25 cellular contexts compared by ENCODE assay signal in the genomic region with DNA sequence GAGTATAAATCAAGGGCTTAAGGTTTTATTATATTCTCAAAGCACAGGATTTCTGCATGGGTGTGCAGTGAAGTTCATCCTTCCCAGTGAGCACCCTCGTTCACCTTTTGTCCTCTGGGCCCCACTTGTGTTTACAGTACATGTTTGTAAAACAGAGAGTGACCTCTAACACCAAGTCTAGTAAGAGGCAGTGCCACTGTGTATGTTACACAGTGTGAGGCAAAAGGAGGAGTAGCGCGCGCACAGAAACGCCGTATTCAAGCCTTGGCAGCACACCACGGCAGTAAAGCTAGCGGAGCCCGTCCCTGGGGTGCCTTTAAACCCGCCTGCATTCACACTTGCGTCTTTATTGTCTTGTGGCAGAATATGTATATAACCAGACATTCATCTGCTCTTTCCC. TPM values are rescaled to one million over a fixed set of nuclear protein-coding genes. Genes with fewer than 3 reads are reported as not detected.
A peak's percentile ranks its signal among the peaks of the same experiment; 100 is the strongest.
DNase-seq lines count a peak whose midpoint lies in the region; ATAC-seq, FAIRE-seq and TF ChIP-seq lines count a peak whose summit lies in the region.
"Had no signal": no experiment of that assay in that cellular context is flagged by ENCODE, and none has a peak within 500 bp of the region (broad histone marks: within the 10 kb centered on the region; RNA-seq: fewer than 3 reads in every experiment).

No MANE protein-coding gene starts in this region.

- H2AFZ ChIP-seq in H1 (ENCODE audit: low read length) (no peak overlapping the region), mesenchymal stem cell (ENCODE audit: low read depth, low read length) (no peak overlapping the region)
- H2AFZ ChIP-seq: parathyroid adenoma had no signal

- H3K4ac ChIP-seq in H1 (replicated peaks; ENCODE audit: insufficient read length, low read depth, low read length), result peak overlapping the region; percentile 49
- H3K4ac ChIP-seq in mesenchymal stem cell (ENCODE audit: low read depth in 1 of 2, low read length in 2 of 2), result no peak overlapping the region

- H3K9me3 ChIP-seq in H1 (ENCODE audit: insufficient read depth in 2 of 2, low read depth in 1 of 2, low read length in 1 of 2) (no peaks in the 10 kb centered on the region), mesenchymal stem cell (ENCODE audit: control insufficient read depth, low read length) (no peaks in the 10 kb centered on the region), suprapubic skin (no peaks in the 10 kb centered on the region)
- H3K9me3 ChIP-seq: gastrocnemius medialis, upper lobe of right lung had no signal

- TF ChIP-seq EP300 in H1 (IDR thresholded peaks at IDR 0.05; ENCODE audit: borderline replicate concordance in 1 of 2, low read depth in 2 of 2, low read length in 2 of 2), result no peak
- no peak for TF ChIP-seq EP300 in suprapubic skin (IDR thresholded peaks at IDR 0.05)

- TF ChIP-seq CTCF in H1 (IDR thresholded peaks at IDR 0.05; ENCODE audit: control extremely low read depth in 1 of 3, insufficient read depth in 1 of 3, low read depth in 1 of 3, low read length in 3 of 3) (no peak), suprapubic skin (IDR thresholded peaks at IDR 0.05) (no peak)

- H4K5ac ChIP-seq in H1 (ENCODE audit: insufficient read length, low read depth, low read length), result no peak overlapping the region

- no peak overlapping the region for H2BK120ac ChIP-seq in H1 (replicated peaks; ENCODE audit: low read depth, low read length)
- H2BK120ac ChIP-seq in mesenchymal stem cell (ENCODE audit: low read depth, low read length), result no peak overlapping the region

- peaks cover 0 to 36% (median 23%) of the 10 kb centered on the region in 4 experiments; a peak in 5 of 8 replicates for H3K36me3 ChIP-seq in H1 (ENCODE audit: control insufficient read depth in 2 of 4, insufficient read depth in 4 of 4, low read length in 3 of 4)
- H3K36me3 ChIP-seq in mesenchymal stem cell (ENCODE audit: control insufficient read depth in 1 of 2, insufficient read depth in 2 of 2, low read depth in 1 of 2, low read length in 2 of 2), result peaks cover 48 to 97% of the 10 kb centered on the region in 2 experiments
- peaks cover 65% of the 10 kb centered on the region for H3K36me3 ChIP-seq in suprapubic skin

- H3K56ac ChIP-seq in H1 (replicated peaks; ENCODE audit: insufficient read length, low read depth, low read length), result no peak overlapping the region

- H3K4me3 ChIP-seq in H1 (ENCODE audit: extremely low read depth in 1 of 4, insufficient read depth in 2 of 4, low read depth in 3 of 4, low read length in 4 of 4) (no peak overlapping the region), mesenchymal stem cell (ENCODE audit: insufficient read depth in 1 of 2, low read depth in 1 of 2, low read length in 2 of 2) (peak overlapping the region in 1 of 2 experiments; percentile 9), suprapubic skin (no peak overlapping the region)
- H3K4me3 ChIP-seq: gastrocnemius medialis, skin epidermis, upper lobe of right lung had no signal

- H3K79me1 ChIP-seq in H1 (ENCODE audit: low read depth, low read length) (no peaks in the 10 kb centered on the region), mesenchymal stem cell (replicated peaks; ENCODE audit: low read length, poor library complexity, severe bottlenecking) (peaks cover 22% of the 10 kb centered on the region)

- H2BK5ac ChIP-seq in H1 (ENCODE audit: low read depth, low read length), result 0 out of 2 replicates have a peak overlapping the region, but pooled peaks have one; percentile 3
- no peak overlapping the region for H2BK5ac ChIP-seq in mesenchymal stem cell (ENCODE audit: low read depth, low read length, poor library complexity, severe bottlenecking)

- H3K23me2 ChIP-seq in H1 (ENCODE audit: low read depth, low read length), result no peaks in the 10 kb centered on the region

- peaks cover 28% of the 10 kb centered on the region for H3K4me1 Mint-ChIP-seq in activated CD4-positive, alpha-beta T cell treated with anti-CD3 and anti-CD28 coated beads, Interleukin-2, amount 10 ng/mL, durations not matched to agents 24 days and 14 days

- POLR2A ChIA-PET in H1 (lab: Charles Lee; ENCODE audit: partially characterized antibody), result interaction anchor here (1.6 kb wide), 1 partner anchor 76 kb away, joined by 3 read pairs; no protein-coding TSS in a partner anchor

- H2BK20ac ChIP-seq in H1 (ENCODE audit: low read length), result peak overlapping the region; percentile 40; the same call in 1 of the 2 replicates

- no peak for TF ChIP-seq RAD21 in H1 (IDR thresholded peaks at IDR 0.05 in 1 of 2, conservative IDR thresholded peaks at IDR 0.05 in 1 of 2; ENCODE audit: low read depth in 2 of 2, low read length in 2 of 2)

- H2BK15ac ChIP-seq in H1 (ENCODE audit: low read length), result no peak overlapping the region
- H2BK15ac ChIP-seq in mesenchymal stem cell (ENCODE audit: low read depth, poor library complexity, severe bottlenecking), result no peak overlapping the region

- no peak overlapping the region for H3K18ac ChIP-seq in H1 (ENCODE audit: extremely low read depth, low read length)
- peak overlapping the region; percentile 67 to 86 for H3K18ac ChIP-seq in mesenchymal stem cell (ENCODE audit: low read depth in 1 of 2, low read length in 2 of 2)

- no peak for TF ChIP-seq POLR2A in H1 (IDR thresholded peaks at IDR 0.05; ENCODE audit: control extremely low read depth in 1 of 2, low read depth in 2 of 2, low read length in 2 of 2)
- no peak for TF ChIP-seq POLR2A in suprapubic skin (IDR thresholded peaks at IDR 0.05)

- H3K36me3 Mint-ChIP-seq in activated CD4-positive, alpha-beta T cell treated with anti-CD3 and anti-CD28 coated beads, Interleukin-2, amount 10 ng/mL, durations not matched to agents 24 days and 14 days (ENCODE audit: low read depth), result peaks cover 34% of the 10 kb centered on the region

- H3K27me3 ChIP-seq in H1 (replicated peaks in 1 of 4; ENCODE audit: control insufficient read depth in 3 of 4, extremely low read depth in 1 of 4, insufficient read depth in 3 of 4, low read length in 3 of 4) (no peaks in the 10 kb centered on the region), mesenchymal stem cell (ENCODE audit: control insufficient read depth in 1 of 2, insufficient read depth in 1 of 2, low read length in 2 of 2) (no peaks in the 10 kb centered on the region), suprapubic skin (no peaks in the 10 kb centered on the region)
- H3K27me3 ChIP-seq: gastrocnemius medialis, upper lobe of right lung had no signal

- no peak overlapping the region for H4K91ac ChIP-seq in H1 (replicated peaks; ENCODE audit: insufficient read length, low read length)
- H4K91ac ChIP-seq in mesenchymal stem cell (ENCODE audit: low read length), result peak overlapping the region; percentile 74

- ATAC-seq in GM19328 (IDR thresholded peaks at IDR 0.05; ENCODE audit: unreplicated experiment) (no peak), HG02623 (IDR thresholded peaks at IDR 0.05; ENCODE audit: unreplicated experiment) (no peak)
- ATAC-seq: gastrocnemius medialis, Right ventricle myocardium inferior, SK-N-SH treated with all-trans-retinoic acid at 6 μM for 48 hours, upper lobe of right lung had no signal

- no peaks in the 10 kb centered on the region for H3K9me3 Mint-ChIP-seq in activated CD4-positive, alpha-beta T cell treated with anti-CD3 and anti-CD28 coated beads, Interleukin-2, amount 10 ng/mL, durations not matched to agents 24 days and 14 days
- H3K9me3 Mint-ChIP-seq: activated CD4-positive, alpha-beta memory T cell treated with anti-CD3 and anti-CD28 coated beads, Interleukin-2, amount 10 ng/mL, durations not matched to agents 7 days and 5 days; activated naive CD4-positive, alpha-beta T cell treated with anti-CD3 and anti-CD28 coated beads for 36 hours; CD4-positive, CD25-positive, alpha-beta regulatory T cell had no signal

- H2BK12ac ChIP-seq in H1 (ENCODE audit: low read depth, low read length) (peak overlapping the region; percentile 39; the same call in 1 of the 2 replicates), mesenchymal stem cell (ENCODE audit: low read length in 2 of 2) (peak overlapping the region; percentile 20 to 68)

- no peak overlapping the region for H3K4me2 ChIP-seq in H1 (ENCODE audit: insufficient read depth in 1 of 2, low read depth in 2 of 2, low read length in 2 of 2)
- H3K4me2 ChIP-seq in mesenchymal stem cell (ENCODE audit: low read length, poor library complexity, severe bottlenecking), result no peak overlapping the region

- H3K9ac ChIP-seq in H1 (replicated peaks in 1 of 4; ENCODE audit: extremely low read depth in 1 of 4, low read depth in 3 of 4, low read length in 3 of 4), result no peak overlapping the region
- no peak overlapping the region for H3K9ac ChIP-seq in mesenchymal stem cell (ENCODE audit: low read length)
- H3K9ac ChIP-seq: parathyroid adenoma had no signal

- no peak for FAIRE-seq in H1 (lab: Jason Lieb, UNC)

- H3K4me3 Mint-ChIP-seq in activated CD4-positive, alpha-beta T cell treated with anti-CD3 and anti-CD28 coated beads, Interleukin-2, amount 10 ng/mL, durations not matched to agents 24 days and 14 days, result no peak overlapping the region
- H3K4me3 Mint-ChIP-seq: activated CD4-positive, alpha-beta memory T cell treated with anti-CD3 and anti-CD28 coated beads, Interleukin-2, amount 10 ng/mL, durations not matched to agents 7 days and 5 days; activated naive CD4-positive, alpha-beta T cell treated with anti-CD3 and anti-CD28 coated beads for 36 hours; CD4-positive, CD25-positive, alpha-beta regulatory T cell had no signal

- H2AK5ac ChIP-seq in H1 (ENCODE audit: low read depth, low read length) (no peak overlapping the region), mesenchymal stem cell (ENCODE audit: low read length, severe bottlenecking) (peak overlapping the region; percentile 75)

- H3K14ac ChIP-seq in H1 (ENCODE audit: insufficient read length), result no peak overlapping the region
- H3K14ac ChIP-seq in mesenchymal stem cell (ENCODE audit: low read length in 2 of 2), result no peak overlapping the region

- no peaks in the 10 kb centered on the region for H4K20me1 ChIP-seq in H1 (replicated peaks in 1 of 2; ENCODE audit: control insufficient read depth in 1 of 2, insufficient read depth in 2 of 2, low read length in 2 of 2)

- H3K27ac ChIP-seq in H1 (ENCODE audit: low read depth, low read length) (no peak overlapping the region), mesenchymal stem cell (ENCODE audit: low read length, poor library complexity, severe bottlenecking) (peak overlapping the region; percentile 43), suprapubic skin (no peak overlapping the region)
- H3K27ac ChIP-seq: gastrocnemius medialis, parathyroid adenoma, skin epidermis, upper lobe of right lung had no signal

- peaks cover 6% of the 10 kb centered on the region for H3K27me3 Mint-ChIP-seq in activated CD4-positive, alpha-beta T cell treated with anti-CD3 and anti-CD28 coated beads, Interleukin-2, amount 10 ng/mL, durations not matched to agents 24 days and 14 days
- H3K27me3 Mint-ChIP-seq: CD4-positive, CD25-positive, alpha-beta regulatory T cell had no signal

- no peak overlapping the region for H3K27ac Mint-ChIP-seq in activated CD4-positive, alpha-beta T cell treated with anti-CD3 and anti-CD28 coated beads, Interleukin-2, amount 10 ng/mL, durations not matched to agents 24 days and 14 days
- H3K27ac Mint-ChIP-seq: activated CD4-positive, alpha-beta memory T cell treated with anti-CD3 and anti-CD28 coated beads, Interleukin-2, amount 10 ng/mL, durations not matched to agents 7 days and 5 days; activated naive CD4-positive, alpha-beta T cell treated with anti-CD3 and anti-CD28 coated beads for 36 hours had no signal

- intact Hi-C loops in activated CD4-positive, alpha-beta T cell treated with anti-CD3 and anti-CD28 coated beads, Interleukin-2, amount 10 ng/mL, durations not matched to agents 24 days and 14 days (cut with micrococcal nuclease), result no loop called here

- 93% methylated on average over 11 of the region's 11 CpGs; no CpG with 5 or more reads in 1 of the 2 experiments for WGBS in H1 (ENCODE audit: extremely low coverage in 1 of 2, insufficient coverage in 1 of 2, insufficient read length in 1 of 2, insufficient replicate concordance in 2 of 2, low coverage in 1 of 2, low lambda C conversion rate in 2 of 2, missing lambda C conversion rate in 1 of 2), 2 experiments
- WGBS in mesenchymal stem cell, result 80% methylated on average over 9 of the region's 11 CpGs
- 88% methylated on average over 10 of the region's 11 CpGs for WGBS in suprapubic skin

- H4K8ac ChIP-seq in H1 (ENCODE audit: extremely low read depth, insufficient read depth, low read length) (no peak overlapping the region), mesenchymal stem cell (ENCODE audit: low read length) (no peak overlapping the region)

- CTCF ChIA-PET in H1 (lab: Charles Lee; ENCODE audit: partially characterized antibody), result no interaction called here

- H3K23ac ChIP-seq in H1 (ENCODE audit: insufficient read length) (no peak overlapping the region), mesenchymal stem cell (ENCODE audit: low read length in 2 of 2) (no peak overlapping the region)

- peaks cover 1 to 15% (median 6%) of the 10 kb centered on the region in 4 experiments; a peak in 4 of 7 replicates for H3K4me1 ChIP-seq in H1 (replicated peaks in 1 of 4; ENCODE audit: control insufficient read depth in 3 of 4, insufficient read depth in 4 of 4, low read length in 3 of 4)
- peaks cover 17% of the 10 kb centered on the region for H3K4me1 ChIP-seq in mesenchymal stem cell (ENCODE audit: control insufficient read depth, insufficient read depth, low read depth, low read length)
- no peaks in the 10 kb centered on the region for H3K4me1 ChIP-seq in suprapubic skin
- H3K4me1 ChIP-seq: gastrocnemius medialis, parathyroid adenoma, upper lobe of right lung had no signal

- peak; percentile 51 for DNase-seq in activated CD4-positive, alpha-beta T cell treated with anti-CD3 and anti-CD28 coated beads, Interleukin-2, amount 10 ng/mL, durations not matched to agents 24 days and 14 days
- no peak for DNase-seq in activated CD4-positive, alpha-beta T cell treated with anti-CD3 and anti-CD28 coated beads for 4 hours
- DNase-seq in H1 (ENCODE audit: low read depth in 1 of 2, low spot score in 2 of 2) (no peak), mesenchymal stem cell (peak; percentile 64), suprapubic skin (ENCODE audit: low spot score in 2 of 2) (no peak), DMS79 treated with DMSO at 0.1 percent for 48 hours (lab: John Stamatoyannopoulos, UW) (no peak)
- DNase-seq: activated CD4-positive, alpha-beta memory T cell treated with anti-CD3 and anti-CD28 coated beads, Interleukin-2, amount 10 ng/mL, durations not matched to agents 7 days and 5 days; activated CD4-positive, CD25-positive, alpha-beta regulatory T cell treated with anti-CD3 and anti-CD28 coated beads, Interleukin-2, amount 50 U/mL, for 72 hours; activated CD8-positive, alpha-beta memory T cell treated with anti-CD3 and anti-CD28 coated beads, Interleukin-2, amount 50 U/mL, for 4 hours; activated naive CD4-positive, alpha-beta T cell treated with anti-CD3 and anti-CD28 coated beads for 36 hours; CD4-positive, CD25-positive, alpha-beta regulatory T cell; dermis blood vessel endothelial cell; gastrocnemius medialis; NCI-H1048; NCI-H69; retina; stimulated activated naive CD4-positive, alpha-beta T cell; T-helper 2 cell; upper lobe of right lung had no signal

- no peaks in the 10 kb centered on the region for H3K79me2 ChIP-seq in H1 (ENCODE audit: control insufficient read depth in 1 of 2, insufficient read depth in 2 of 2, low read length in 2 of 2)
- H3K79me2 ChIP-seq: parathyroid adenoma had no signal

RNA-seq across cellular contexts. Expression of a gene that starts 51.9 kb away (rescaled TPM):
- total RNA-seq in activated CD4-positive, alpha-beta T cell treated with anti-CD3 and anti-CD28 coated beads, Interleukin-2, amount 10 ng/mL, durations not matched to agents 24 days and 14 days, result 214 TPM in 2 replicates
- 223 and 234 TPM in 2 replicates for total RNA-seq in H1 (2021; fragmentation: NEBNext Ultra II Directional; extraction: Animal tissue kit (Norgen Biotek cat#: 25700))
- 64.8 and 97.8 TPM in 2 replicates for polyA plus RNA-seq in H1 (2011; rRNA removed)
- 81.2 TPM for polyA plus RNA-seq in H1 (2011; cell fraction: cytosol; rRNA removed)
- polyA plus RNA-seq in H1 (2011; cell fraction: nucleus; rRNA removed), result 37.7 TPM
- 164 to 315 TPM (median 178 TPM) in 4 replicates for polyA plus RNA-seq in H1 (2012, experiment 1 of 2)
- 92.4 TPM for polyA plus RNA-seq in H1 (2012, experiment 2 of 2)
- 165 TPM for polyA plus RNA-seq in H1 (2013, experiment 1 of 2)
- polyA plus RNA-seq in H1 (2013, experiment 2 of 2), result 165 TPM
- 348 and 404 TPM in 2 replicates for polyA minus RNA-seq in H1 (2011; rRNA and poly(A)+ RNA removed)
- 156 TPM for polyA minus RNA-seq in H1 (2011; cell fraction: cytosol; rRNA and poly(A)+ RNA removed)
- polyA minus RNA-seq in H1 (2011; cell fraction: nucleus; rRNA and poly(A)+ RNA removed), result 113 TPM
- polyA plus RNA-seq in mesenchymal stem cell (2013, experiment 1 of 2), result 206 TPM
- polyA plus RNA-seq in mesenchymal stem cell (2013, experiment 2 of 2), result 214 TPM
- total RNA-seq in suprapubic skin, result 100 to 1,000 TPM; 166 to 256 (median 207) TPM

Comparison
In these comparisons a context has a peak if more than half of its experiments do, and no peak if none do; other contexts are left out.
1. DNase-seq: peak in activated CD4-positive, alpha-beta T cell treated with anti-CD3 and anti-CD28 coated beads, Interleukin-2, amount 10 ng/mL, durations not matched to agents 24 days and 14 days (single experiment) and mesenchymal stem cell (single experiment); none in activated CD4-positive, alpha-beta T cell treated with anti-CD3 and anti-CD28 coated beads for 4 hours (0 of 2), H1 (0 of 2), suprapubic skin (0 of 2) and DMS79 treated with DMSO at 0.1 percent for 48 hours (single experiment).